8 cellular contexts compared by ENCODE assay signal in genomic region chr1:26696645-26697440, GRCh38. TPM values are rescaled to one million over a fixed set of nuclear protein-coding genes. Genes with fewer than 3 reads are reported as not detected.
DNase-seq lines count a peak whose midpoint lies in the region; ATAC-seq lines count a peak whose summit lies in the region.

No MANE protein-coding gene starts in this region.

- DNase-seq in NCI-H2196 (lab: John Stamatoyannopoulos, UW; ENCODE audit: unreplicated experiment) = peak; percentile 30
- no peak for DNase-seq in NCI-H2196 treated with DMSO at 0.1 percent for 48 hours (lab: John Stamatoyannopoulos, UW; ENCODE audit: unreplicated experiment)
- DNase-seq in activated CD4-positive, CD25-positive, alpha-beta regulatory T cell (lab: John Stamatoyannopoulos, UW) = peak; percentile 25 to 58 (median 44)
- peak; percentile 51 to 69 for DNase-seq in central memory CD8-positive, alpha-beta T cell (ENCODE audit: low spot score in 2 of 2)
- DNase-seq in mesenchymal stem cell = peak; percentile 35
- peak; percentile 76 to 79 for DNase-seq in stimulated activated CD8-positive, alpha-beta memory T cell treated with anti-CD3 and anti-CD28 coated beads, Interleukin-15, amount 100 ng/mL, for 4 hours (ENCODE audit: low read depth in 2 of 2)
- DNase-seq in MV-4-11 (lab: John Stamatoyannopoulos, UW) = no peak

- H3K27me3 ChIP-seq in mesenchymal stem cell (ENCODE audit: control insufficient read depth in 1 of 2, insufficient read depth in 1 of 2, low read length in 2 of 2) = no peaks in the 10 kb centered on the region

- H3K36me3 ChIP-seq in mesenchymal stem cell (ENCODE audit: control insufficient read depth in 1 of 2, insufficient read depth in 2 of 2, low read depth in 1 of 2, low read length in 2 of 2) = no peaks in the 10 kb centered on the region

- H2BK120ac ChIP-seq in mesenchymal stem cell (ENCODE audit: low read depth, low read length) = peak overlapping the region; percentile 96

- peak overlapping the region; percentile 87 to 94 for H3K18ac ChIP-seq in mesenchymal stem cell (ENCODE audit: low read depth in 1 of 2, low read length in 2 of 2)

- peak overlapping the region; percentile 78 for H2BK5ac ChIP-seq in mesenchymal stem cell (ENCODE audit: low read depth, low read length, poor library complexity, severe bottlenecking)

- no peaks in the 10 kb centered on the region for H3K27me3 Mint-ChIP-seq in central memory CD8-positive, alpha-beta T cell

- peak overlapping the region; percentile 65 for H3K4me2 ChIP-seq in mesenchymal stem cell (ENCODE audit: low read length, poor library complexity, severe bottlenecking)

- H3K27ac ChIP-seq in mesenchymal stem cell (ENCODE audit: low read length, poor library complexity, severe bottlenecking) = no peak overlapping the region

- H4K8ac ChIP-seq in mesenchymal stem cell (ENCODE audit: low read length) = peak overlapping the region; percentile 75

- peak overlapping the region; percentile 22 for H3K27ac Mint-ChIP-seq in central memory CD8-positive, alpha-beta T cell (ENCODE audit: low read depth)

- H3K4me1 Mint-ChIP-seq in central memory CD8-positive, alpha-beta T cell = peaks cover 32% of the 10 kb centered on the region

- H3K4me1 ChIP-seq in mesenchymal stem cell (ENCODE audit: control insufficient read depth, insufficient read depth, low read depth, low read length) = peaks cover 12% of the 10 kb centered on the region

- H4K91ac ChIP-seq in mesenchymal stem cell (ENCODE audit: low read length) = peak overlapping the region; percentile 52

- H3K9me3 Mint-ChIP-seq in central memory CD8-positive, alpha-beta T cell = no peaks in the 10 kb centered on the region

- ATAC-seq in central memory CD8-positive, alpha-beta T cell (replicated peaks; ENCODE audit: extremely low read depth, poor library complexity, severe bottlenecking) = peak; percentile 10
- ATAC-seq in HG02840 (IDR thresholded peaks at IDR 0.05; ENCODE audit: low FRiP score, unreplicated experiment) = no peak

- H2AK5ac ChIP-seq in mesenchymal stem cell (ENCODE audit: low read length, severe bottlenecking) = no peak overlapping the region

- H2AFZ ChIP-seq in mesenchymal stem cell (ENCODE audit: low read depth, low read length) = no peak overlapping the region

- peak overlapping the region; percentile 97 to 98 for H3K14ac ChIP-seq in mesenchymal stem cell (ENCODE audit: low read length in 2 of 2)

- peak overlapping the region; percentile 77 to 93 for H3K4me3 ChIP-seq in mesenchymal stem cell (ENCODE audit: insufficient read depth in 1 of 2, low read depth in 1 of 2, low read length in 2 of 2)

- peak overlapping the region; percentile 82 for H3K9ac ChIP-seq in mesenchymal stem cell (ENCODE audit: low read length)

- under 1% methylated on average over 61 of the region's 100 CpGs for WGBS in mesenchymal stem cell

- H2BK15ac ChIP-seq in mesenchymal stem cell (ENCODE audit: low read depth, poor library complexity, severe bottlenecking) = peak overlapping the region; percentile 48

- no peak overlapping the region for H3K4me3 Mint-ChIP-seq in central memory CD8-positive, alpha-beta T cell

- H3K36me3 Mint-ChIP-seq in central memory CD8-positive, alpha-beta T cell (ENCODE audit: insufficient read depth) = peaks cover 21% of the 10 kb centered on the region

- H3K79me1 ChIP-seq in mesenchymal stem cell (replicated peaks; ENCODE audit: low read length, poor library complexity, severe bottlenecking) = peaks cover 5% of the 10 kb centered on the region

- H3K9me3 ChIP-seq in mesenchymal stem cell (ENCODE audit: control insufficient read depth, low read length) = no peaks in the 10 kb centered on the region

- H3K4ac ChIP-seq in mesenchymal stem cell (ENCODE audit: low read depth in 1 of 2, low read length in 2 of 2) = peak overlapping the region; percentile 85 to 93

- H2BK12ac ChIP-seq in mesenchymal stem cell (ENCODE audit: low read length in 2 of 2) = peak overlapping the region in 1 of 2 experiments; percentile 49

- H3K23ac ChIP-seq in mesenchymal stem cell (ENCODE audit: low read length in 2 of 2) = peak overlapping the region in 1 of 2 experiments; percentile 92

RNA-seq across cellular contexts. Expression of gene ARID1A, which starts 1.0 kb away (rescaled TPM):
- 46.7 TPM for polyA plus RNA-seq in mesenchymal stem cell (2013, experiment 1 of 2)
- 43.3 TPM for polyA plus RNA-seq in mesenchymal stem cell (2013, experiment 2 of 2)

Comparison
In these comparisons a context has a peak if more than half of its experiments do, and no peak if none do; other contexts are left out.
1. DNase-seq: peak in NCI-H2196 (single experiment), activated CD4-positive, CD25-positive, alpha-beta regulatory T cell (4 of 4), central memory CD8-positive, alpha-beta T cell (2 of 2), mesenchymal stem cell (single experiment) and stimulated activated CD8-positive, alpha-beta memory T cell treated with anti-CD3 and anti-CD28 coated beads, Interleukin-15, amount 100 ng/mL, for 4 hours (2 of 2); none in NCI-H2196 treated with DMSO at 0.1 percent for 48 hours (single experiment) and MV-4-11 (single experiment).